In the genomic region with DNA sequence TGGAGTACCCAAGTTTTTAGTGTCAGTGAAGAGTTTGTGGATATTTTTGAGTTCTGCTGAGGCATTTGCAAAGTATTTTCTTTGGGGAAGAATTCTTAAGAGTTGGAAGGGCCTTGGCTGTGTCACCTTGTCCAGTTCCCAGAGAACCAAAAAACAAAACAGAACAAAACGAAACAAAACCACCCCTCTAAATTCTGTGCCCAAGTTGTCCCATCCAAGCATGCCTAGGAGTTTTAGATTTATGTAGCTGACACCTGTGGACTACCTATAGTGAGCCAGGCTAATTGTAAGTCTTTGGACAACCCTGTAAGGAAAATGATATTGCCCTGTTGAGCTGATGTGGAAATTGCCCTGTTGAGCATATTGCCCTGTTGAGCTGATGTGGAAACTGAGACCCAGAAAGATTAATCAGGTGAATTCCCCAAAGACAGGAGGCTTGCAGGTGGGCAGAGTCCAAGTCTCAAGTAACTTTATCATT, we compare ENCODE assay signal across 8 cellular contexts. TPM values are rescaled to one million over a fixed set of nuclear protein-coding genes. Genes with fewer than 3 reads are reported as not detected.
DNase-seq lines count a peak whose midpoint lies in the region; ATAC-seq and TF ChIP-seq lines count a peak whose summit lies in the region.

No MANE protein-coding gene starts in this region.

- H3K36me3 ChIP-seq in right atrium auricular region (peaks cover 7% of the 10 kb centered on the region), aorta (ENCODE audit: control insufficient read depth in 1 of 2, insufficient read depth in 2 of 2, low read length in 1 of 2) (no peaks in the 10 kb centered on the region)

- TF ChIP-seq CTCF in right atrium auricular region (IDR thresholded peaks at IDR 0.05) (no peak), cardiac fibroblast (IDR thresholded peaks at IDR 0.05; ENCODE audit: low read depth, low read length) (no peak)

- no peak for ATAC-seq in Right ventricle myocardium superior (ENCODE audit: poor library complexity)
- ATAC-seq in aorta (ENCODE audit: low FRiP score) = no peak
- no peak for ATAC-seq in GM18511 (IDR thresholded peaks at IDR 0.05; ENCODE audit: unreplicated experiment)

- intact Hi-C loops in Right ventricle myocardium superior (cut with DNase I) = no loop called here
- intact Hi-C loops in aorta (cut with DNase I) = no loop called here

- H3K27ac ChIP-seq in right atrium auricular region (peak overlapping the region; percentile 95), aorta (ENCODE audit: low read depth in 1 of 2, low read length in 2 of 2) (peak overlapping the region; percentile 77 to 95)

- peak overlapping the region; percentile 74 to 81 for H3K4me3 ChIP-seq in right atrium auricular region
- peak overlapping the region; percentile 61 to 68 for H3K4me3 ChIP-seq in cardiac fibroblast (replicated peaks in 1 of 2; ENCODE audit: low read depth in 2 of 2, low read length in 2 of 2)
- peak overlapping the region; percentile 65 for H3K4me3 ChIP-seq in mononuclear cell (ENCODE audit: low read length)
- H3K4me3 ChIP-seq in aorta (ENCODE audit: low read length in 2 of 2) = peak overlapping the region; percentile 64 to 83

- H3K9me3 ChIP-seq in right atrium auricular region (no peaks in the 10 kb centered on the region), mononuclear cell (ENCODE audit: low read depth, low read length) (no peaks in the 10 kb centered on the region), aorta (ENCODE audit: control insufficient read depth, low read length) (no peaks in the 10 kb centered on the region)

- WGBS in aorta, 2 donors = 0 to 1% methylated on average over 1 of the region's 1 CpG

- H3K27me3 ChIP-seq in right atrium auricular region = no peaks in the 10 kb centered on the region
- no peaks in the 10 kb centered on the region for H3K27me3 ChIP-seq in mononuclear cell (ENCODE audit: insufficient read depth, low read length)
- H3K27me3 ChIP-seq in aorta (ENCODE audit: control insufficient read depth in 1 of 2, insufficient read depth in 2 of 2, low read length in 1 of 2) = no peaks in the 10 kb centered on the region

- H3K4me1 ChIP-seq in right atrium auricular region (peaks cover 0 to 18% of the 10 kb centered on the region in 2 donors), mononuclear cell (ENCODE audit: insufficient read depth, low read length) (peaks cover 19% of the 10 kb centered on the region), aorta (ENCODE audit: control insufficient read depth in 1 of 2, insufficient read depth in 2 of 2, low read length in 2 of 2) (peaks cover 0 to 2% of the 10 kb centered on the region in 2 donors)

- DNase-seq in right atrium auricular region (ENCODE audit: low spot score) (no peak), Right ventricle myocardium superior (no peak), cardiac fibroblast (ENCODE audit: low read depth in 2 of 2) (no peak), aorta (no peak), retina (no peak)
- no peak for DNase-seq in stimulated activated CD8-positive, alpha-beta memory T cell treated with anti-CD3 and anti-CD28 coated beads, Interleukin-4, amount 100 ng/mL, for 48 hours

RNA-seq across cellular contexts. Expression of a gene that starts 1.0 kb away (rescaled TPM):
- total RNA-seq in right atrium auricular region (10 to 100 TPM; 71.1 to 97.2 TPM), Right ventricle myocardium superior (151 TPM), mononuclear cell (14.0 TPM), aorta (10 to 100 TPM; 35.4 to 41.8 TPM)
- 10 to 100 TPM; 34.3 to 47.9 TPM for polyA plus RNA-seq in aorta

RNA-seq across cellular contexts. Expression of a gene that starts 57.5 kb away (rescaled TPM):
- not detected for total RNA-seq in right atrium auricular region
- not detected for total RNA-seq in Right ventricle myocardium superior
- total RNA-seq in mononuclear cell = not detected
- total RNA-seq in aorta = not detected
- polyA plus RNA-seq in aorta = not detected
